ENCODE assay signal across 1 cellular context in the genomic region with DNA sequence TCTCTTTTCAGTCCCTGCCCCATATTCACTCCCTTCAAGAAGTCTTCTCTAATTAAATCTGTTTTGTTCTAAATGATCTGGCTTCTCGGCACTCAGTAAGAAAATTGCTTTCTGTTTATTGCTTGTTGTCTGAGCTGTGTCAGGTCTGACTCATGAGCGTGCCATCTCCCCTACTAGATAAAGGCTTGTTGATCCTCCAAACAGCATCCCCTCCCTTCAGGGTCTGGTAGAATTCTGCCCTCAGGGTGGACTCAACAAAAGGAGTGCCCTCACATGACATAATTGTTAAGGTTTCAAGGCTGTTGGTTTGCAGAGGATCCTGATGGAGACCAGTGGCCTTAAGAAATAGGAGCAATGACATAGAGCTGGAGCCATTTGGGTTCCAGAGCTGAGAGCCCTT.
TF ChIP-seq lines count a peak whose summit lies in the region.

No MANE protein-coding gene starts in this region.

TF ChIP-seq in HEK293, 187 proteins besides CTCF, POLR2A, EP300 and RAD21 (continued from another document):
- TF ChIP-seq, protein P1, sequence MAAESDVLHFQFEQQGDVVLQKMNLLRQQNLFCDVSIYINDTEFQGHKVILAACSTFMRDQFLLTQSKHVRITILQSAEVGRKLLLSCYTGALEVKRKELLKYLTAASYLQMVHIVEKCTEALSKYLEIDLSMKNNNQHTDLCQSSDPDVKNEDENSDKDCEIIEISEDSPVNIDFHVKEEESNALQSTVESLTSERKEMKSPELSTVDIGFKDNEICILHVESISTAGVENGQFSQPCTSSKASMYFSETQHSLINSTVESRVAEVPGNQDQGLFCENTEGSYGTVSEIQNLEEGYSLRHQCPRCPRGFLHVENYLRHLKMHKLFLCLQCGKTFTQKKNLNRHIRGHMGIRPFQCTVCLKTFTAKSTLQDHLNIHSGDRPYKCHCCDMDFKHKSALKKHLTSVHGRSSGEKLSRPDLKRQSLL (tag by site-specific recombination; IDR thresholded peaks at IDR 0.05), result 0 out of 2 replicates have a peak, but pooled peaks have one; percentile 21
- TF ChIP-seq FEZF1 (tag by site-specific recombination; IDR thresholded peaks at IDR 0.05), result no peak
- no peak for TF ChIP-seq GLI2 (tag by site-specific recombination; IDR thresholded peaks at IDR 0.05; ENCODE audit: borderline replicate concordance, low read depth)
